8 cellular contexts compared by ENCODE assay signal in the genomic region with DNA sequence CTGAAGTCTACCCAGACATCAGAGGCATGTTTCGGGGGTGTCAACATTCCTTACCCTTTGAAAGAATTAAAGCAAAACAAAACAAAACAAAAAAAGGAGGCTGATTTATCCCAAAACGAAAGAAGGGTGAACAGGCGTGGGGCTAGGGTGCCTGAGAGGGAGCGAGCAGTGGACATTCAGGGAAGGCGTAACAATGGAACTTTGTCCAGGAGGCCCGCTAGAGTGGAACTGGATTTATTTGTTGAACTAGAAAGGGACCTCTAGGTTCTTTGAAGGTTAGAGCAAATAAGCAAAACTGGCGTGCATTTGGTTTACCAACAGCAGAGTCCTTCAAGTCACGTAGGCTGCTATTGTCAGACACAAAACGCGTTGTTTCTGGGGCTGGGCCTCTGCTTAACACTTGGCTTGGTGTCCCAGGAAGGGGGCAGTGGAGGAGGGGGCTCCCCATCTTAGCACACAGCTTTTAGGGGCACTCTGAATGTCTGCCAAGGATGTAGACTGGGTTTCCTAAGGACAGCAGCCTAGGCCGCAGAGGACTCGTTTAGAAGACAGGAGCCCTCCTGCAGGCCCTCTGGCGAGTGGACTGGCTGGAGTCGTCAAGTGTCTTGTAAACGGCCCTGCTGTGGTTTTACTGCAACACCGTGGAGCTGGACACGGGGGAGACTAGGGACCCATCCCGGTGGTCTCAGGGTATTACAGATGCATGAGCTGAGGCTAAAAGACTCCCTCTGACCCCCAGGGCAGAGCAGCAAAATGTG.
DNase-seq lines count a peak whose midpoint lies in the region; ATAC-seq, FAIRE-seq and TF ChIP-seq lines count a peak whose summit lies in the region.

No MANE protein-coding gene starts in this region.

- peaks cover 9% of the 10 kb centered on the region for H3K36me3 Mint-ChIP-seq in Calu3 (ENCODE audit: insufficient read depth, unreplicated experiment)

- ATAC-seq in GM18867 (IDR thresholded peaks at IDR 0.05; ENCODE audit: unreplicated experiment) = no peak

- no peaks in the 10 kb centered on the region for H3K9me3 Mint-ChIP-seq in Calu3 (ENCODE audit: low read depth, unreplicated experiment)

- H3K27ac Mint-ChIP-seq in Calu3 (ENCODE audit: unreplicated experiment) = no peak overlapping the region

- peak overlapping the region; percentile 72 for H3K4me3 Mint-ChIP-seq in Calu3 (ENCODE audit: low read depth, unreplicated experiment)

- peak overlapping the region; percentile 65 for H3K4me2 ChIP-seq in SU-DHL-6 (ENCODE audit: low read depth, low read length, poor library complexity, severe bottlenecking)

- TF ChIP-seq CTCF in Calu3 (IDR thresholded peaks at IDR 0.05; ENCODE audit: unreplicated experiment) = no peak
- no peak for TF ChIP-seq CTCF in SU-DHL-6 (IDR thresholded peaks at IDR 0.05; ENCODE audit: insufficient read depth, low read length, poor library complexity, severe bottlenecking)
- TF ChIP-seq CTCF in retinal pigment epithelial cell (conservative IDR thresholded peaks at IDR 0.05; ENCODE audit: low read depth, low read length) = no peak

- peak overlapping the region; percentile 44 for H3K9ac ChIP-seq in SU-DHL-6 (ENCODE audit: low read length)

- H3F3A ChIP-seq in SU-DHL-6 (ENCODE audit: insufficient read depth) = no peaks in the 10 kb centered on the region

- no peak overlapping the region for H3K4me3 ChIP-seq in SU-DHL-6 (ENCODE audit: insufficient read depth, low read length, poor library complexity, severe bottlenecking)
- peak overlapping the region; percentile 15 for H3K4me3 ChIP-seq in retinal pigment epithelial cell (ENCODE audit: low read length)

- H3K27ac ChIP-seq in SU-DHL-6 (ENCODE audit: low read depth, low read length) = no peak overlapping the region

- H2AFZ ChIP-seq in SU-DHL-6 (ENCODE audit: low read depth, low read length, severe bottlenecking) = peak overlapping the region; percentile 94

- no peaks in the 10 kb centered on the region for H3K36me3 ChIP-seq in SU-DHL-6 (ENCODE audit: low read length)

- no peak for FAIRE-seq in frontal cortex (lab: Jason Lieb, UNC)

- DNase-seq in Calu3 (no peak), frontal cortex (ENCODE audit: low spot score in 2 of 2) (peak; percentile 24 to 28), retinal pigment epithelial cell (ENCODE audit: low read depth) (no peak), NCI-H226 (no peak)
- DNase-seq in stimulated activated CD4-positive, alpha-beta T cell treated with anti-CD3 and anti-CD28 coated beads, Interleukin-15, amount 100 ng/mL, for 24 hours = no peak
- no peak for DNase-seq in stimulated activated CD4-positive, alpha-beta T cell treated with anti-CD3 and anti-CD28 coated beads, Interleukin-1b, Interleukin-23, amount 100 ng/mL, for 48 hours

- CTCF ChIA-PET in Calu3 (lab: Charles Lee) = interaction anchor here (1.2 kb wide), 1 partner anchor 66 kb away, joined by 3 read pairs; no protein-coding TSS in a partner anchor

- H4K20me1 ChIP-seq in SU-DHL-6 (ENCODE audit: low read depth, low read length) = no peaks in the 10 kb centered on the region

- intact Hi-C loops in Calu3 (cut with micrococcal nuclease; ENCODE audit: unreplicated experiment) = loop anchor here (5.0 to 10.0 kb wide), 2 partner anchors 308 to 446 kb away; no protein-coding TSS in a partner anchor

- peaks cover 53% of the 10 kb centered on the region for H3K27me3 Mint-ChIP-seq in Calu3 (ENCODE audit: unreplicated experiment)

- H3K4me1 Mint-ChIP-seq in Calu3 (ENCODE audit: low read depth, unreplicated experiment) = peaks cover 16% of the 10 kb centered on the region

- no peaks in the 10 kb centered on the region for H3K9me3 ChIP-seq in SU-DHL-6 (ENCODE audit: insufficient read depth, low read length)

- no peaks in the 10 kb centered on the region for H3K27me3 ChIP-seq in SU-DHL-6 (ENCODE audit: low read length)

- BruUV-seq in Calu3 (replicated peaks; lab: Mats Ljungman, UMichigan) = no TSS peak

- H3K9me2 ChIP-seq in SU-DHL-6 (replicated peaks; ENCODE audit: insufficient read depth, low read length) = no peaks in the 10 kb centered on the region

- H3K79me2 ChIP-seq in SU-DHL-6 (ENCODE audit: insufficient read depth, low read length) = no peaks in the 10 kb centered on the region

Comparison
In these comparisons a context has a peak if more than half of its experiments do, and no peak if none do; other contexts are left out.
1. DNase-seq: peak in frontal cortex (2 of 2); none in Calu3 (single experiment), retinal pigment epithelial cell (single experiment), stimulated activated CD4-positive, alpha-beta T cell treated with anti-CD3 and anti-CD28 coated beads, Interleukin-15, amount 100 ng/mL, for 24 hours (single experiment), stimulated activated CD4-positive, alpha-beta T cell treated with anti-CD3 and anti-CD28 coated beads, Interleukin-1b, Interleukin-23, amount 100 ng/mL, for 48 hours (single experiment) and NCI-H226 (single experiment).